15 cellular contexts compared by ENCODE assay signal in genomic region chr12:46073321-46073720, GRCh38.
DNase-seq lines count a peak whose midpoint lies in the region; ATAC-seq and TF ChIP-seq lines count a peak whose summit lies in the region.
"Had no signal": no experiment of that assay in that cellular context is flagged by ENCODE, and none has a peak within 500 bp of the region (broad histone marks: within the 10 kb centered on the region; RNA-seq: fewer than 3 reads in every experiment).

No MANE protein-coding gene starts in this region.

- no peak overlapping the region for H3K9ac ChIP-seq in GM23248
- H3K9ac ChIP-seq in OCI-LY1 (ENCODE audit: low read length): no peak overlapping the region

- DNase-seq in GM23248 (peak; percentile 13), fibroblast of peridontal ligament (ENCODE audit: extremely low read depth) (peak; percentile 19), stromal cell of bone marrow (ENCODE audit: low read depth) (peak; percentile 9), DMS 273 (lab: John Stamatoyannopoulos, UW; ENCODE audit: unreplicated experiment) (no peak), heart left ventricle (no peak)
- no peak for DNase-seq in activated CD8-positive, alpha-beta memory T cell treated with anti-CD3 and anti-CD28 coated beads, Interleukin-2, amount 50 U/mL, for 48 hours
- DNase-seq: CD8-positive, alpha-beta T cell; COR-L47; DMS53; H9; Karpas-422 had no signal

- no peaks in the 10 kb centered on the region for H3F3A ChIP-seq in GM23248 (ENCODE audit: insufficient read depth)
- no peaks in the 10 kb centered on the region for H3F3A ChIP-seq in OCI-LY1 (ENCODE audit: insufficient read depth, low read length)

- H3K9me2 ChIP-seq in GM23248 (ENCODE audit: insufficient read depth): no peaks in the 10 kb centered on the region
- no peaks in the 10 kb centered on the region for H3K9me2 ChIP-seq in OCI-LY1 (ENCODE audit: low read depth, low read length)

- intact Hi-C loops in heart left ventricle (cut with DNase I): loop anchor here in 1 of 10 donors (5.0 kb wide), 1 partner anchor 949 kb away; no protein-coding TSS in a partner anchor

- H3K4me2 ChIP-seq in GM23248 (ENCODE audit: unreplicated experiment) (no peak overlapping the region), OCI-LY1 (ENCODE audit: low read length) (no peak overlapping the region)
- H3K4me2 ChIP-seq: A549, GM23338 had no signal

- no peak for ATAC-seq in GM19328 (IDR thresholded peaks at IDR 0.05; ENCODE audit: unreplicated experiment)
- no peak for ATAC-seq in heart left ventricle
- ATAC-seq: A549; CD8-positive, alpha-beta T cell had no signal

- H2AFZ ChIP-seq in GM23248 (no peak overlapping the region), OCI-LY1 (ENCODE audit: low read length) (0 out of 2 replicates have a peak overlapping the region, but pooled peaks have one; percentile 21)

- no peak for TF ChIP-seq POLR2A in heart left ventricle (IDR thresholded peaks at IDR 0.05)

- no peak overlapping the region for H3K4me3 ChIP-seq in GM23248
- H3K4me3 ChIP-seq in OCI-LY1 (ENCODE audit: low read depth, low read length, poor library complexity, severe bottlenecking): no peak overlapping the region
- no peak overlapping the region for H3K4me3 ChIP-seq in heart left ventricle
- H3K4me3 ChIP-seq: A549, GM23338 had no signal

- H3K9me3 ChIP-seq in GM23248 (ENCODE audit: low read depth) (no peaks in the 10 kb centered on the region), OCI-LY1 (ENCODE audit: low read length) (peaks cover 3% of the 10 kb centered on the region), heart left ventricle (peaks cover 0 to 9% (median 0%) of the 10 kb centered on the region in 12 donors)
- H3K9me3 ChIP-seq: A549 had no signal

- no peaks in the 10 kb centered on the region for H4K20me1 ChIP-seq in GM23248 (ENCODE audit: insufficient read depth)
- no peaks in the 10 kb centered on the region for H4K20me1 ChIP-seq in OCI-LY1 (ENCODE audit: insufficient read depth, low read length)

- in situ Hi-C loops in GM23248 (cut with MboI): no loop called here

- no peaks in the 10 kb centered on the region for H3K36me3 ChIP-seq in GM23248 (ENCODE audit: low read depth)
- no peaks in the 10 kb centered on the region; the same call in 1 of the 2 replicates for H3K36me3 ChIP-seq in OCI-LY1 (ENCODE audit: insufficient read depth, low read length)
- no peaks in the 10 kb centered on the region for H3K36me3 ChIP-seq in heart left ventricle

- H3K79me2 ChIP-seq in GM23248 (ENCODE audit: insufficient read depth) (no peaks in the 10 kb centered on the region), OCI-LY1 (ENCODE audit: insufficient read depth, low read length) (no peaks in the 10 kb centered on the region)

- H3K4me1 ChIP-seq in GM23248 (ENCODE audit: insufficient read depth) (no peaks in the 10 kb centered on the region), OCI-LY1 (ENCODE audit: insufficient read depth, low read length, severe bottlenecking) (peaks cover 16% of the 10 kb centered on the region), heart left ventricle (peaks cover 0 to 11% (median 1%) of the 10 kb centered on the region in 12 donors)

- WGBS in GM23248 (ENCODE audit: low coverage in 1 of 2, low lambda C conversion rate in 2 of 2, missing lambda C conversion rate in 2 of 2), 2 experiments: 83 to 84% methylated on average over 4 of the region's 4 CpGs
- WGBS in heart left ventricle, 4 donors: 80 to 88% (median 81%) methylated on average over 4 of the region's 4 CpGs

- TF ChIP-seq CTCF in OCI-LY1 (IDR thresholded peaks at IDR 0.05; ENCODE audit: low read length): no peak
- TF ChIP-seq CTCF in heart left ventricle (IDR thresholded peaks at IDR 0.05): no peak

- H3K27me3 ChIP-seq in GM23248 (replicated peaks; ENCODE audit: insufficient read depth) (no peaks in the 10 kb centered on the region), OCI-LY1 (ENCODE audit: insufficient read depth, low read length) (no peaks in the 10 kb centered on the region), heart left ventricle (no peaks in the 10 kb centered on the region)

- H3K27ac ChIP-seq in GM23248 (no peak overlapping the region), OCI-LY1 (ENCODE audit: low read depth, low read length, poor library complexity, severe bottlenecking) (no peak overlapping the region), heart left ventricle (no peak overlapping the region)

Comparison
In these comparisons a context has a peak if more than half of its experiments do, and no peak if none do; other contexts are left out.
1. DNase-seq: peak in GM23248 (single experiment), fibroblast of peridontal ligament (single experiment) and stromal cell of bone marrow (single experiment); none in activated CD8-positive, alpha-beta memory T cell treated with anti-CD3 and anti-CD28 coated beads, Interleukin-2, amount 50 U/mL, for 48 hours (single experiment), DMS 273 (single experiment) and heart left ventricle (0 of 5).